8 cellular contexts compared by ENCODE assay signal in the genomic region with DNA sequence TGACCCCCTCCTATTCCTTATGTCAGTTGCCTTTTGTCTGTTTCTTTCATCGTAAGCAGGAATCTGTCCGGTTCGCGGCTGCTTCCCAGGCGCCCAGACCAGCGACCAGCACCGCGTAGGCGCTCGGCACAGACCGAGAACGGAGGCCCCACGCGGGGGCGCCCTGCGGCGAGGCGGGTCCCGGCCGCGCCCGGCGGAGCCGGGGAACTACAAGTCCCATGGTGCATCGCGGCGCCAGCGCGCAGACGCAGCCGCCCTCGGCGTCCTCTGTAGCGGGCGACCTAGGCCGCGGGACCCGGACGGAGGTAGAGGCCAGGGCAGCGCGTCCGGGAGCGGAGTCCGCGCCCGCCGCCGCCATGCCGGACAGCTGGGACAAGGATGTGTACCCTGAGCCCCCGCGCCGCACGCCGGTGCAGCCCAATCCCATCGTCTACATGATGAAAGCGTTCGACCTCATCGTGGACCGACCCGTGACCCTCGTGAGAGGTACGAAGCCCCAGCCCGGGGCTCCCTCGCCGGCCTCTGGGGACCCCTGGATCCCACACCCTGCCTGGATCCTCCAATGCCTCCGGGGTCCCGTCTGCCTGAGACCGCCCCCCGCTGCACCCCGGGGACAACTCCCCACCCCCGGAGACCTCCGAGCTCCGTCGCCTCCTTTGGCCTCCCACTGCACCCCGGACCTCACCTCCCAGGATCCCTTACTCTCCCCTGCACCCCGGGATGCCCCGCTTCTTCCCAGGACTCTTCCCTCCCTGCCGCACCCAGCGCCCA. TPM values are rescaled to one million over a fixed set of nuclear protein-coding genes. Genes with fewer than 3 reads are reported as not detected.
DNase-seq lines count a peak whose midpoint lies in the region; ATAC-seq and TF ChIP-seq lines count a peak whose summit lies in the region.

A gene (plus strand): TSS at position 270 of the 771 bp plus-strand sequence. CDS start 87 bp downstream, at position 357.

- H3K9me3 Mint-ChIP-seq in activated CD8-positive, alpha-beta T cell treated with anti-CD3 and anti-CD28 coated beads for 36 hours = no peaks in the 10 kb centered on the region

- DNase-seq in C1 segment of cervical spinal cord (lab: John Stamatoyannopoulos, UW) = peak; percentile 24 to 93 (median 78)
- DNase-seq in GM19238 (ENCODE audit: insufficient read length, low spot score) = peak; percentile 89
- peak; percentile 63 for DNase-seq in NCI-H774 (lab: John Stamatoyannopoulos, UW)
- peak; percentile 93 for DNase-seq in activated CD8-positive, alpha-beta T cell treated with anti-CD3 and anti-CD28 coated beads for 36 hours
- DNase-seq in effector CD4-positive, alpha-beta T cell = peak; percentile 88
- peak; percentile 88 for DNase-seq in medulla oblongata (ENCODE audit: extremely low spot score)
- peak; percentile 77 for DNase-seq in stimulated activated CD8-positive, alpha-beta memory T cell treated with anti-CD3 and anti-CD28 coated beads, Interleukin-12 subunit alpha, Interleukin-12 subunit beta, amount 100 ng/mL, for 24 hours (ENCODE audit: extremely low read depth)

- POLR2A ChIA-PET in activated CD8-positive, alpha-beta T cell treated with anti-CD3 and anti-CD28 coated beads for 36 hours (lab: Charles Lee) = interaction anchor here (0.6 to 14.3 kb wide), 6 partner anchors 16 to 177 kb away, joined by 3 to 505 read pairs (median 7); a partner anchor contains a TSS

- peak within 1 kb of the TSS; percentile 98 for H3K4me3 Mint-ChIP-seq in activated CD8-positive, alpha-beta T cell treated with anti-CD3 and anti-CD28 coated beads for 36 hours

- TF ChIP-seq CTCF in activated CD8-positive, alpha-beta T cell treated with anti-CD3 and anti-CD28 coated beads for 36 hours (IDR thresholded peaks at IDR 0.05) = peak; percentile 50

- peak within 1 kb of the TSS; percentile 96 for H3K27ac Mint-ChIP-seq in activated CD8-positive, alpha-beta T cell treated with anti-CD3 and anti-CD28 coated beads for 36 hours

- H3K36me3 Mint-ChIP-seq in activated CD8-positive, alpha-beta T cell treated with anti-CD3 and anti-CD28 coated beads for 36 hours (ENCODE audit: low read depth) = peaks cover 43% of the 10 kb centered on the region

- CTCF ChIA-PET in activated CD8-positive, alpha-beta T cell treated with anti-CD3 and anti-CD28 coated beads for 36 hours (lab: Charles Lee) = no interaction called here

- intact Hi-C loops in activated CD8-positive, alpha-beta T cell treated with anti-CD3 and anti-CD28 coated beads for 36 hours (cut with micrococcal nuclease) = no loop called here

- no peaks in the 10 kb centered on the region for H3K27me3 Mint-ChIP-seq in activated CD8-positive, alpha-beta T cell treated with anti-CD3 and anti-CD28 coated beads for 36 hours

- H3K4me1 Mint-ChIP-seq in activated CD8-positive, alpha-beta T cell treated with anti-CD3 and anti-CD28 coated beads for 36 hours (ENCODE audit: low read depth) = peaks cover 33% of the 10 kb centered on the region

- ATAC-seq in HG03460 (IDR thresholded peaks at IDR 0.05; ENCODE audit: unreplicated experiment) = peak; percentile 60
- ATAC-seq in activated CD8-positive, alpha-beta T cell treated with anti-CD3 and anti-CD28 coated beads for 36 hours = peak; percentile 76

RNA-seq across cellular contexts. Expression of the gene that starts here (rescaled TPM):
- total RNA-seq in activated CD8-positive, alpha-beta T cell treated with anti-CD3 and anti-CD28 coated beads for 36 hours = 100 to 1,000 TPM; 126 to 129 TPM

Comparison
In these comparisons a context has a peak if more than half of its experiments do, and no peak if none do; other contexts are left out.
1. Peak in every context shown above with its lines: DNase-seq and ATAC-seq.